Comparison of ENCODE assay signal across 10 cellular contexts in genomic region chr4:2862528-2862927, GRCh38. TPM values are rescaled to one million over a fixed set of nuclear protein-coding genes. Genes with fewer than 3 reads are reported as not detected.
A peak's percentile ranks its signal among the peaks of the same experiment; 100 is the strongest.
DNase-seq lines count a peak whose midpoint lies in the region; ATAC-seq and TF ChIP-seq lines count a peak whose summit lies in the region.
"Had no signal": no experiment of that assay in that cellular context is flagged by ENCODE, and none has a peak within 500 bp of the region (broad histone marks: within the 10 kb centered on the region; RNA-seq: fewer than 3 reads in every experiment).

No MANE protein-coding gene starts in this region.

- DNase-seq in activated naive CD4-positive, alpha-beta T cell (lab: John Stamatoyannopoulos, UW), result no peak
- DNase-seq in adrenal gland, result peak in 5 of 7 donors; percentile 28 to 58 (median 50)
- peak; percentile 69 for DNase-seq in kidney epithelial cell (ENCODE audit: low read depth)
- DNase-seq in transverse colon, result no peak
- no peak for DNase-seq in activated T-cell treated with anti-CD3 and anti-CD28 coated beads, Interleukin-2, amount 50 U/mL, for 72 hours
- DNase-seq: activated naive CD4-positive, alpha-beta T cell treated with Interleukin-2 at 50 U/mL for 16 hours; tibial artery had no signal

- no peaks in the 10 kb centered on the region for H3K27me3 ChIP-seq in adrenal gland
- H3K27me3 ChIP-seq in kidney epithelial cell (ENCODE audit: control insufficient read depth, insufficient read depth, low read length), result no peaks in the 10 kb centered on the region
- H3K27me3 ChIP-seq in transverse colon, result no peaks in the 10 kb centered on the region
- H3K27me3 ChIP-seq: tibial artery had no signal

- H3K27ac Mint-ChIP-seq in activated naive CD4-positive, alpha-beta T cell treated with anti-CD3 and anti-CD28 coated beads, Interleukin-2, amount 50 U/mL, for 24 hours, result no peak overlapping the region
- H3K27ac Mint-ChIP-seq in activated T-cell treated with anti-CD3 and anti-CD28 coated beads, Interleukin-2, amount 50 U/mL, for 72 hours, result no peak overlapping the region

- no peaks in the 10 kb centered on the region for H3K9me3 Mint-ChIP-seq in activated naive CD4-positive, alpha-beta T cell treated with anti-CD3 and anti-CD28 coated beads, Interleukin-2, amount 50 U/mL, for 24 hours
- no peaks in the 10 kb centered on the region for H3K9me3 Mint-ChIP-seq in activated T-cell treated with anti-CD3 and anti-CD28 coated beads, Interleukin-2, amount 50 U/mL, for 72 hours

- ATAC-seq in HG02588 (IDR thresholded peaks at IDR 0.05; ENCODE audit: unreplicated experiment) (no peak), HG03175 (IDR thresholded peaks at IDR 0.05; ENCODE audit: unreplicated experiment) (no peak)
- no peak for ATAC-seq in activated T-cell treated with anti-CD3 and anti-CD28 coated beads, Interleukin-2, amount 50 U/mL, for 72 hours (replicated peaks in 1 of 2)

- H3K27me3 Mint-ChIP-seq in activated naive CD4-positive, alpha-beta T cell treated with anti-CD3 and anti-CD28 coated beads, Interleukin-2, amount 50 U/mL, for 24 hours, result no peaks in the 10 kb centered on the region
- no peaks in the 10 kb centered on the region for H3K27me3 Mint-ChIP-seq in activated T-cell treated with anti-CD3 and anti-CD28 coated beads, Interleukin-2, amount 50 U/mL, for 72 hours (ENCODE audit: low read depth)

- H3K4me3 Mint-ChIP-seq in activated naive CD4-positive, alpha-beta T cell treated with anti-CD3 and anti-CD28 coated beads, Interleukin-2, amount 50 U/mL, for 24 hours, result peak overlapping the region; percentile 37
- no peak overlapping the region for H3K4me3 Mint-ChIP-seq in activated T-cell treated with anti-CD3 and anti-CD28 coated beads, Interleukin-2, amount 50 U/mL, for 72 hours

- H3K27ac ChIP-seq in adrenal gland (peak overlapping the region in 4 of 5 donors; percentile 55 to 85 (median 66)), transverse colon (peak overlapping the region; percentile 55 to 81 (median 74))
- H3K27ac ChIP-seq: tibial artery had no signal

- intact Hi-C loops in adrenal gland (cut with DNase I), result no loop called here
- intact Hi-C loops in transverse colon (cut with DNase I; ENCODE audit: low total_unique reads), result no loop called here

- WGBS in adrenal gland, 4 donors, result 0 to 21% (median 13%) methylated on average over 1 of the region's 1 CpG
- WGBS in transverse colon (ENCODE audit: low coverage in 1 of 2), 2 donors, result 0 to 25% methylated on average over 1 of the region's 1 CpG

- no peaks in the 10 kb centered on the region for H3K36me3 ChIP-seq in adrenal gland (replicated peaks in 1 of 2)
- no peaks in the 10 kb centered on the region for H3K36me3 ChIP-seq in kidney epithelial cell (ENCODE audit: control insufficient read depth, insufficient read depth, low read length)
- no peaks in the 10 kb centered on the region for H3K36me3 ChIP-seq in transverse colon
- H3K36me3 ChIP-seq: tibial artery had no signal

- peaks cover 2% of the 10 kb centered on the region for H3K36me3 Mint-ChIP-seq in activated naive CD4-positive, alpha-beta T cell treated with anti-CD3 and anti-CD28 coated beads, Interleukin-2, amount 50 U/mL, for 24 hours
- peaks cover 0 to 4% of the 10 kb centered on the region in 2 donors for H3K36me3 Mint-ChIP-seq in activated T-cell treated with anti-CD3 and anti-CD28 coated beads, Interleukin-2, amount 50 U/mL, for 72 hours (ENCODE audit: insufficient read depth in 2 of 2)

- no peaks in the 10 kb centered on the region for H3K9me3 ChIP-seq in adrenal gland (replicated peaks in 1 of 3)
- H3K9me3 ChIP-seq in transverse colon, result no peaks in the 10 kb centered on the region
- H3K9me3 ChIP-seq: tibial artery had no signal

- peaks cover 71 to 98% of the 10 kb centered on the region in 2 donors for H3K4me1 ChIP-seq in adrenal gland (replicated peaks in 1 of 2)
- peaks cover 50 to 100% (median 97%) of the 10 kb centered on the region in 4 donors for H3K4me1 ChIP-seq in transverse colon

- no peak for TF ChIP-seq CTCF in adrenal gland (IDR thresholded peaks at IDR 0.05)
- no peak for TF ChIP-seq CTCF in kidney epithelial cell (IDR thresholded peaks at IDR 0.05; ENCODE audit: insufficient read depth, low read length, poor library complexity, severe bottlenecking)
- TF ChIP-seq CTCF in transverse colon (IDR thresholded peaks at IDR 0.05), result no peak

- TF ChIP-seq POLR2A in adrenal gland (IDR thresholded peaks at IDR 0.05) (no peak), transverse colon (IDR thresholded peaks at IDR 0.05) (no peak)

- no peak for TF ChIP-seq EP300 in transverse colon (IDR thresholded peaks at IDR 0.05; ENCODE audit: low read depth)

- in situ Hi-C loops in transverse colon (cut with MboI; ENCODE audit: low pct_ligation_motif_present in 1 of 4, low pct_unique_long_range_greater_than_20kb in 1 of 4, low sequenced_read_pairs in 3 of 4), result no loop called here

- H3K4me3 ChIP-seq in adrenal gland, result peak overlapping the region in 1 of 4 donors; percentile 15
- H3K4me3 ChIP-seq in kidney epithelial cell (ENCODE audit: low read depth, low read length), result no peak overlapping the region
- no peak overlapping the region for H3K4me3 ChIP-seq in transverse colon
- H3K4me3 ChIP-seq: tibial artery had no signal

- H3K4me1 Mint-ChIP-seq in activated naive CD4-positive, alpha-beta T cell treated with anti-CD3 and anti-CD28 coated beads, Interleukin-2, amount 50 U/mL, for 24 hours, result peaks cover 94% of the 10 kb centered on the region
- peaks cover 87% of the 10 kb centered on the region for H3K4me1 Mint-ChIP-seq in activated T-cell treated with anti-CD3 and anti-CD28 coated beads, Interleukin-2, amount 50 U/mL, for 72 hours (ENCODE audit: low read depth)

RNA-seq across cellular contexts. Expression of gene ADD1, which starts 18.9 kb away (rescaled TPM):
- total RNA-seq in adrenal gland, result 100 to 1,000 TPM; 176 to 290 (median 241) TPM
- polyA plus RNA-seq in adrenal gland, result 100 to 1,000 TPM; 134 to 468 (median 338) TPM
- 132 and 142 TPM in 2 replicates for total RNA-seq in kidney epithelial cell
- total RNA-seq in transverse colon, result 100 to 1,000 TPM; 218 to 392 (median 299) TPM
- 100 to 1,000 TPM; 281 to 282 TPM for total RNA-seq in activated T-cell treated with anti-CD3 and anti-CD28 coated beads, Interleukin-2, amount 50 U/mL, for 72 hours

Comparison
In these comparisons a context has a peak if more than half of its experiments do, and no peak if none do; other contexts are left out.
1. DNase-seq: peak in adrenal gland (5 of 7) and kidney epithelial cell (single experiment); none in activated naive CD4-positive, alpha-beta T cell (0 of 4), transverse colon (single experiment) and activated T-cell treated with anti-CD3 and anti-CD28 coated beads, Interleukin-2, amount 50 U/mL, for 72 hours (0 of 2).